1 cellular context compared by ENCODE assay signal in the genomic region with DNA sequence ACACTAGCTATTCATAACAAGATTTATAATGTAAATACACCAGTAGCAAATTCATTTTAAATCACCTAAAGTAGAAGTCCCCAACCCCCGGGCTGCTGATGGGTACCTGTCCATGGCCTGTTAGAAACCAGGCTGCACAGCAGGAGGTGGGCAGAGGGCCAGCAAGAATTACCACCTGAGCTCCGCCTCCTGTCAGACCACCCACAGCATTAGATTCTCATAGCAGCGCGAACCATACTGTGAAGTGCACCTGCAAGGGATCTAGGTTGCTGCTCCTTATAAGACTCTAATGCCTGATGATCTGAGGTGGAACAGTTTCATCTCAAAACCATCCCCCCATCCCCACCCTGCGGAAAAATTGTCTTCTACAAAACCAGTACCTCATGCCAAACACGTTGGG.
TF ChIP-seq lines count a peak whose summit lies in the region.

No MANE protein-coding gene starts in this region.

TF ChIP-seq in H1, 55 proteins besides CTCF, POLR2A, EP300 and RAD21 (continued from another document):
- TF ChIP-seq CTBP2 (IDR thresholded peaks at IDR 0.05; ENCODE audit: borderline replicate concordance, insufficient read depth, insufficient read length, low read length) (no peak), GABPA (IDR thresholded peaks at IDR 0.05; ENCODE audit: borderline replicate concordance, insufficient read depth, low read length) (no peak)
- TF ChIP-seq, protein P1, sequence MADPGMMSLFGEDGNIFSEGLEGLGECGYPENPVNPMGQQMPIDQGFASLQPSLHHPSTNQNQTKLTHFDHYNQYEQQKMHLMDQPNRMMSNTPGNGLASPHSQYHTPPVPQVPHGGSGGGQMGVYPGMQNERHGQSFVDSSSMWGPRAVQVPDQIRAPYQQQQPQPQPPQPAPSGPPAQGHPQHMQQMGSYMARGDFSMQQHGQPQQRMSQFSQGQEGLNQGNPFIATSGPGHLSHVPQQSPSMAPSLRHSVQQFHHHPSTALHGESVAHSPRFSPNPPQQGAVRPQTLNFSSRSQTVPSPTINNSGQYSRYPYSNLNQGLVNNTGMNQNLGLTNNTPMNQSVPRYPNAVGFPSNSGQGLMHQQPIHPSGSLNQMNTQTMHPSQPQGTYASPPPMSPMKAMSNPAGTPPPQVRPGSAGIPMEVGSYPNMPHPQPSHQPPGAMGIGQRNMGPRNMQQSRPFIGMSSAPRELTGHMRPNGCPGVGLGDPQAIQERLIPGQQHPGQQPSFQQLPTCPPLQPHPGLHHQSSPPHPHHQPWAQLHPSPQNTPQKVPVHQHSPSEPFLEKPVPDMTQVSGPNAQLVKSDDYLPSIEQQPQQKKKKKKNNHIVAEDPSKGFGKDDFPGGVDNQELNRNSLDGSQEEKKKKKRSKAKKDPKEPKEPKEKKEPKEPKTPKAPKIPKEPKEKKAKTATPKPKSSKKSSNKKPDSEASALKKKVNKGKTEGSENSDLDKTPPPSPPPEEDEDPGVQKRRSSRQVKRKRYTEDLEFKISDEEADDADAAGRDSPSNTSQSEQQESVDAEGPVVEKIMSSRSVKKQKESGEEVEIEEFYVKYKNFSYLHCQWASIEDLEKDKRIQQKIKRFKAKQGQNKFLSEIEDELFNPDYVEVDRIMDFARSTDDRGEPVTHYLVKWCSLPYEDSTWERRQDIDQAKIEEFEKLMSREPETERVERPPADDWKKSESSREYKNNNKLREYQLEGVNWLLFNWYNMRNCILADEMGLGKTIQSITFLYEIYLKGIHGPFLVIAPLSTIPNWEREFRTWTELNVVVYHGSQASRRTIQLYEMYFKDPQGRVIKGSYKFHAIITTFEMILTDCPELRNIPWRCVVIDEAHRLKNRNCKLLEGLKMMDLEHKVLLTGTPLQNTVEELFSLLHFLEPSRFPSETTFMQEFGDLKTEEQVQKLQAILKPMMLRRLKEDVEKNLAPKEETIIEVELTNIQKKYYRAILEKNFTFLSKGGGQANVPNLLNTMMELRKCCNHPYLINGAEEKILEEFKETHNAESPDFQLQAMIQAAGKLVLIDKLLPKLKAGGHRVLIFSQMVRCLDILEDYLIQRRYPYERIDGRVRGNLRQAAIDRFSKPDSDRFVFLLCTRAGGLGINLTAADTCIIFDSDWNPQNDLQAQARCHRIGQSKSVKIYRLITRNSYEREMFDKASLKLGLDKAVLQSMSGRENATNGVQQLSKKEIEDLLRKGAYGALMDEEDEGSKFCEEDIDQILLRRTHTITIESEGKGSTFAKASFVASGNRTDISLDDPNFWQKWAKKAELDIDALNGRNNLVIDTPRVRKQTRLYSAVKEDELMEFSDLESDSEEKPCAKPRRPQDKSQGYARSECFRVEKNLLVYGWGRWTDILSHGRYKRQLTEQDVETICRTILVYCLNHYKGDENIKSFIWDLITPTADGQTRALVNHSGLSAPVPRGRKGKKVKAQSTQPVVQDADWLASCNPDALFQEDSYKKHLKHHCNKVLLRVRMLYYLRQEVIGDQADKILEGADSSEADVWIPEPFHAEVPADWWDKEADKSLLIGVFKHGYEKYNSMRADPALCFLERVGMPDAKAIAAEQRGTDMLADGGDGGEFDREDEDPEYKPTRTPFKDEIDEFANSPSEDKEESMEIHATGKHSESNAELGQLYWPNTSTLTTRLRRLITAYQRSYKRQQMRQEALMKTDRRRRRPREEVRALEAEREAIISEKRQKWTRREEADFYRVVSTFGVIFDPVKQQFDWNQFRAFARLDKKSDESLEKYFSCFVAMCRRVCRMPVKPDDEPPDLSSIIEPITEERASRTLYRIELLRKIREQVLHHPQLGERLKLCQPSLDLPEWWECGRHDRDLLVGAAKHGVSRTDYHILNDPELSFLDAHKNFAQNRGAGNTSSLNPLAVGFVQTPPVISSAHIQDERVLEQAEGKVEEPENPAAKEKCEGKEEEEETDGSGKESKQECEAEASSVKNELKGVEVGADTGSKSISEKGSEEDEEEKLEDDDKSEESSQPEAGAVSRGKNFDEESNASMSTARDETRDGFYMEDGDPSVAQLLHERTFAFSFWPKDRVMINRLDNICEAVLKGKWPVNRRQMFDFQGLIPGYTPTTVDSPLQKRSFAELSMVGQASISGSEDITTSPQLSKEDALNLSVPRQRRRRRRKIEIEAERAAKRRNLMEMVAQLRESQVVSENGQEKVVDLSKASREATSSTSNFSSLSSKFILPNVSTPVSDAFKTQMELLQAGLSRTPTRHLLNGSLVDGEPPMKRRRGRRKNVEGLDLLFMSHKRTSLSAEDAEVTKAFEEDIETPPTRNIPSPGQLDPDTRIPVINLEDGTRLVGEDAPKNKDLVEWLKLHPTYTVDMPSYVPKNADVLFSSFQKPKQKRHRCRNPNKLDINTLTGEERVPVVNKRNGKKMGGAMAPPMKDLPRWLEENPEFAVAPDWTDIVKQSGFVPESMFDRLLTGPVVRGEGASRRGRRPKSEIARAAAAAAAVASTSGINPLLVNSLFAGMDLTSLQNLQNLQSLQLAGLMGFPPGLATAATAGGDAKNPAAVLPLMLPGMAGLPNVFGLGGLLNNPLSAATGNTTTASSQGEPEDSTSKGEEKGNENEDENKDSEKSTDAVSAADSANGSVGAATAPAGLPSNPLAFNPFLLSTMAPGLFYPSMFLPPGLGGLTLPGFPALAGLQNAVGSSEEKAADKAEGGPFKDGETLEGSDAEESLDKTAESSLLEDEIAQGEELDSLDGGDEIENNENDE (IDR thresholded peaks at IDR 0.05; ENCODE audit: insufficient replicate concordance, low read length) = no peak
TF ChIP-seq in H1: peak in this region for 1.
